ENCODE assay signal across 17 cellular contexts in the genomic region with DNA sequence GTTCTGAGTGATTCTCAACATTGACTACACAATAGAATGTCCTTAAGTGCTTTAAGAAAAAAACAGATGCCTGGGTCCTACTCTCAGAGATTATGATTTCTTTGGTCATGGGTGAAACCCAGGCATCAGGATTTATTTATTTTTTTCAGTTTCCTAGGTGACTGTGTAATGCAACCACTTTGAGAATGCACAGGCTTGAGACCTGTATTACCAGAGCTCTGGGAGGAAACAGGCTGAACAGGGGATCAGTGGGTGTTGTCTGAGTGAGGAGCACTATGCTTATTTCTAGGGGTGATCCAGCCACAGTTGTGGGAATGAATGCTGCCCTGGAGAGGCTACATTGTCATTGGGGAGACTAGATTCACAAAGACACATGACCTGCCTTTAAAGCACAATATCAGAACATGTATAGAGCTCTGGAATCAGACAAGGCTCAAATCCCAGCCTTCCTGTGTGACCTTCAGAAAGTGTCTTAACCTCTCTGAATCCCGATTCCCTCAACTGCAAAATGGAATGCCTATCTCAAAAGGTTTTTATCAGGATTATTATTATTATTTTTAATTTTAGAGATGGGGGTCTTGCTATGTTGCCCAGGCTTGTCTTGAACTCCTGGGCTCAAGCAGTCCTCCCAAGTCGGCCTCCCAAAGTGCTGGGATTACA.
DNase-seq lines count a peak whose midpoint lies in the region; ATAC-seq and TF ChIP-seq lines count a peak whose summit lies in the region.
"Had no signal": no experiment of that assay in that cellular context is flagged by ENCODE, and none has a peak within 500 bp of the region (broad histone marks: within the 10 kb centered on the region; RNA-seq: fewer than 3 reads in every experiment).

No MANE protein-coding gene starts in this region.

- no peak overlapping the region for H3K4me2 ChIP-seq in trophoblast cell (ENCODE audit: low read length)
- H3K4me2 ChIP-seq: SK-N-SH had no signal

- no peak overlapping the region for H4K8ac ChIP-seq in trophoblast cell (ENCODE audit: low read depth, low read length)

- H3K9ac ChIP-seq in trophoblast cell (ENCODE audit: low read length): no peak overlapping the region
- H3K9ac ChIP-seq: BLaER1 treated with 17β-estradiol and CSF1 and Interleukin-3, amounts not matched to agents 10 nM and 100 nM; SK-N-SH had no signal

- TF ChIP-seq CTCF in fibroblast of villous mesenchyme (IDR thresholded peaks at IDR 0.05; ENCODE audit: insufficient read depth, low read depth, low read length): no peak

- no peaks in the 10 kb centered on the region for H3K9me3 ChIP-seq in trophoblast cell (ENCODE audit: insufficient read depth, low read depth, low read length)
- H3K9me3 ChIP-seq: BLaER1 treated with 17β-estradiol and CSF1 and Interleukin-3, amounts not matched to agents 10 nM and 100 nM; prostate gland; SK-N-SH had no signal

- no peak overlapping the region for H3K4ac ChIP-seq in trophoblast cell (ENCODE audit: low read depth, low read length)

- H2AK5ac ChIP-seq in trophoblast cell (ENCODE audit: low read length): no peak overlapping the region

- DNase-seq in NCI-H2196 treated with DMSO at 0.1 percent for 48 hours (lab: John Stamatoyannopoulos, UW; ENCODE audit: unreplicated experiment) (peak; percentile 20), fibroblast of villous mesenchyme (ENCODE audit: low read depth) (peak; percentile 42), trophoblast cell (peak in 1 of 2 donors; percentile 55), NCI-H2171 (lab: John Stamatoyannopoulos, UW) (no peak), NCI-H1048 (lab: John Stamatoyannopoulos, UW) (no peak)
- DNase-seq: activated naive CD8-positive, alpha-beta T cell treated with anti-CD3 and anti-CD28 coated beads for 36 hours; effector CD4-positive, alpha-beta T cell; NCI-H1694 treated with DMSO at 0.1 percent for 48 hours; NCI-H526 treated with DMSO at 0.1 percent for 48 hours; stimulated activated CD4-positive, alpha-beta T cell treated with anti-CD3 and anti-CD28 coated beads, Interleukin-12 subunit alpha, Interleukin-12 subunit beta, amount 100 ng/mL, for 4 hours had no signal

- no peak overlapping the region for H3K18ac ChIP-seq in trophoblast cell (ENCODE audit: low read length)

- no peak overlapping the region for H2BK5ac ChIP-seq in trophoblast cell (ENCODE audit: low read depth, low read length, poor library complexity)

- H2BK120ac ChIP-seq in trophoblast cell (ENCODE audit: insufficient read depth, low read length, poor library complexity): no peak overlapping the region

- H4K12ac ChIP-seq in trophoblast cell (ENCODE audit: low read depth, low read length): no peak overlapping the region

- H4K91ac ChIP-seq in trophoblast cell (ENCODE audit: low read depth, low read length): no peak overlapping the region

- ATAC-seq in HG03354 (IDR thresholded peaks at IDR 0.05; ENCODE audit: poor library complexity, severe bottlenecking, unreplicated experiment): peak; percentile 28
- ATAC-seq in HG02970 (IDR thresholded peaks at IDR 0.05; ENCODE audit: low FRiP score, unreplicated experiment): no peak
- ATAC-seq: stimulated activated memory B cell treated with anti-CD40 and anti-IgM and Interleukin-4, amounts not matched to agents 10 μg/mL and 1 μg/mL and 100 μg/mL, for 72 hours had no signal

- no peaks in the 10 kb centered on the region for H3K36me3 ChIP-seq in trophoblast cell (ENCODE audit: control insufficient read depth in 1 of 2, insufficient read depth in 2 of 2, low read length in 2 of 2)
- H3K36me3 ChIP-seq: BLaER1 treated with 17β-estradiol and CSF1 and Interleukin-3, amounts not matched to agents 10 nM and 100 nM; cardiac muscle cell; prostate gland had no signal

- H2BK12ac ChIP-seq in trophoblast cell (ENCODE audit: low read length): peak overlapping the region; percentile 3

- peaks cover 26% of the 10 kb centered on the region for H3K79me1 ChIP-seq in trophoblast cell (ENCODE audit: low read length)

- no peak overlapping the region for H3K27ac ChIP-seq in trophoblast cell (ENCODE audit: low read depth, low read length)
- H3K27ac ChIP-seq: BLaER1 treated with 17β-estradiol and CSF1 and Interleukin-3, amounts not matched to agents 10 nM and 100 nM; cardiac muscle cell; prostate gland had no signal

- H3K23ac ChIP-seq in trophoblast cell (ENCODE audit: low read length): no peak overlapping the region

- H3K27me3 ChIP-seq in trophoblast cell (ENCODE audit: insufficient read depth, low read length): no peaks in the 10 kb centered on the region
- H3K27me3 ChIP-seq: cardiac muscle cell had no signal

- H3K4me3 ChIP-seq in fibroblast of villous mesenchyme (ENCODE audit: low read depth, low read length): no peak overlapping the region
- H3K4me3 ChIP-seq in trophoblast cell (ENCODE audit: low read depth, low read length): no peak overlapping the region
- H3K4me3 ChIP-seq: BLaER1 treated with 17β-estradiol and CSF1 and Interleukin-3, amounts not matched to agents 10 nM and 100 nM; cardiac muscle cell; prostate gland had no signal

- no peaks in the 10 kb centered on the region for H3K79me2 ChIP-seq in trophoblast cell (ENCODE audit: control insufficient read depth, insufficient read depth, low read length, poor library complexity)

- H3K4me1 ChIP-seq in trophoblast cell (ENCODE audit: control insufficient read depth in 1 of 2, insufficient read depth in 2 of 2, low read length in 2 of 2): peaks cover 32 to 42% of the 10 kb centered on the region in 2 experiments
- H3K4me1 ChIP-seq: prostate gland had no signal

- no peak overlapping the region for H3K14ac ChIP-seq in trophoblast cell (ENCODE audit: low read length)

- WGBS in trophoblast cell (ENCODE audit: extremely low coverage, insufficient coverage, insufficient read length): no CpG with 5 or more reads among the region's 2 CpGs

- no peak overlapping the region for H2AFZ ChIP-seq in trophoblast cell (ENCODE audit: insufficient read depth, low read length, poor library complexity)

Comparison
In these comparisons a context has a peak if more than half of its experiments do, and no peak if none do; other contexts are left out.
1. DNase-seq: peak in NCI-H2196 treated with DMSO at 0.1 percent for 48 hours (single experiment) and fibroblast of villous mesenchyme (single experiment); none in NCI-H2171 (single experiment) and NCI-H1048 (single experiment).